Comparison of ENCODE assay signal across 9 cellular contexts in the genomic region with DNA sequence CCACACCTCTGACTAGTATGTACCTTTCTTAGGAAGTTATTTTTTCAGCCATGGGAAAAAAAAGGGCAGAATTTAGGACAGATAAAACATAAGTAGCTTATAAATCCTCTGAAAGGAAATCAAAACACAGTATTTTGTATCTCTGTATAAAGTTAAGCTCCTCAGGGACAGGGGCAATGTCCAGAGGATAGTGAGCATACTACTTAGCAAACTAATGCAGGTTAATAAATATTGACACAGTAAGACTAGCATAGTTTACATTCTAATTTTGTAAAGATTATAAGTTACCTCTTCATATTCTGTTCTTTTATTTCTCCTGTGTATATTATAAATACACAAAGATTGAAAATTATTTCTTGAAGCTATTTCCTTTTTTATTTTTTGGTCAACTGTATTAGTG. TPM values are rescaled to one million over a fixed set of nuclear protein-coding genes. Genes with fewer than 3 reads are reported as not detected.
A peak's percentile ranks its signal among the peaks of the same experiment; 100 is the strongest.
DNase-seq lines count a peak whose midpoint lies in the region; ATAC-seq, FAIRE-seq and TF ChIP-seq lines count a peak whose summit lies in the region.
"Had no signal": no experiment of that assay in that cellular context is flagged by ENCODE, and none has a peak within 500 bp of the region (broad histone marks: within the 10 kb centered on the region; RNA-seq: fewer than 3 reads in every experiment).

No MANE protein-coding gene starts in this region.

- H3K4me3 ChIP-seq in BLaER1, result peak overlapping the region; percentile 100

- no peak for ATAC-seq in natural killer cell
- ATAC-seq in HG02642 (IDR thresholded peaks at IDR 0.05; ENCODE audit: poor library complexity, unreplicated experiment), result no peak

- H3K9me3 Mint-ChIP-seq in IgD-negative memory B cell (peaks cover 0 to 1% (median 0%) of the 10 kb centered on the region in 3 donors), chondrocyte (ENCODE audit: low read depth) (no peaks in the 10 kb centered on the region), natural killer cell (no peaks in the 10 kb centered on the region)

- intact Hi-C loops in natural killer cell (cut with micrococcal nuclease), result loop anchor here (10.0 kb wide), 1 partner anchor 482 kb away; a partner anchor contains a TSS

- no peaks in the 10 kb centered on the region for H3K27me3 Mint-ChIP-seq in IgD-negative memory B cell
- H3K27me3 Mint-ChIP-seq in chondrocyte (ENCODE audit: low read depth), result no peaks in the 10 kb centered on the region
- H3K27me3 Mint-ChIP-seq in natural killer cell (ENCODE audit: low read depth in 2 of 2), result no peaks in the 10 kb centered on the region

- peak overlapping the region; percentile 85 for H3K4me2 ChIP-seq in BLaER1

- H3K9me3 ChIP-seq in BLaER1, result peaks cover 42% of the 10 kb centered on the region

- no peak for TF ChIP-seq CTCF in chondrocyte (IDR thresholded peaks at IDR 0.05)
- TF ChIP-seq CTCF in natural killer cell (IDR thresholded peaks at IDR 0.05), result no peak

- H3K4me1 ChIP-seq in BLaER1, result peaks cover 28% of the 10 kb centered on the region

- FAIRE-seq in RCC 7860 (lab: Jason Lieb, UNC), result no peak

- peaks cover 68% of the 10 kb centered on the region for H4K20me1 ChIP-seq in BLaER1

- H3K4me1 Mint-ChIP-seq in IgD-negative memory B cell, result peaks cover 32 to 42% (median 42%) of the 10 kb centered on the region in 3 donors
- H3K4me1 Mint-ChIP-seq in chondrocyte (ENCODE audit: low read depth), result peaks cover 62% of the 10 kb centered on the region
- peaks cover 52 to 55% of the 10 kb centered on the region in 2 donors for H3K4me1 Mint-ChIP-seq in natural killer cell

- DNase-seq in chondrocyte (ENCODE audit: low spot score) (no peak), natural killer cell (no peak), NCI-H1417 treated with DMSO at 0.1 percent for 48 hours (lab: John Stamatoyannopoulos, UW) (no peak), globus pallidus (ENCODE audit: low spot score) (no peak), RCC 7860 (ENCODE audit: low spot score) (no peak)
- DNase-seq: GF-D8 had no signal

- H3K36me3 ChIP-seq in BLaER1, result peaks cover 38% of the 10 kb centered on the region; the same call in 1 of the 2 replicates

- H3K27ac Mint-ChIP-seq in IgD-negative memory B cell, result peak overlapping the region in 1 of 3 donors; percentile 74
- H3K27ac Mint-ChIP-seq in chondrocyte (ENCODE audit: unreplicated experiment), result no peak overlapping the region
- peak overlapping the region; percentile 19 to 87 for H3K27ac Mint-ChIP-seq in natural killer cell

- no peaks in the 10 kb centered on the region for H3K27me3 ChIP-seq in BLaER1

- no peak overlapping the region for H3K27ac ChIP-seq in BLaER1

- H3K9ac ChIP-seq in BLaER1, result no peak overlapping the region

- peak overlapping the region; percentile 61 to 89 (median 86) for H3K4me3 Mint-ChIP-seq in IgD-negative memory B cell
- H3K4me3 Mint-ChIP-seq in chondrocyte (ENCODE audit: unreplicated experiment), result peak overlapping the region; percentile 91
- H3K4me3 Mint-ChIP-seq in natural killer cell, result peak overlapping the region; percentile 94

- H3K36me3 Mint-ChIP-seq in IgD-negative memory B cell (no peaks in the 10 kb centered on the region), chondrocyte (ENCODE audit: low read depth) (no peaks in the 10 kb centered on the region), natural killer cell (no peaks in the 10 kb centered on the region)

RNA-seq across cellular contexts. Expression of a gene that starts 2.1 kb away (rescaled TPM):
- polyA plus RNA-seq in IgD-negative memory B cell, result 102 TPM
- total RNA-seq in chondrocyte (75.9 to 88.3 TPM (median 85.2 TPM) in 3 replicates), natural killer cell (100 to 1,000 TPM; 119 to 131 (median 122) TPM)
